ENCODE assay signal across 9 cellular contexts in genomic region chr14:26598672-26599131, GRCh38. TPM values are rescaled to one million over a fixed set of nuclear protein-coding genes. Genes with fewer than 3 reads are reported as not detected.
DNase-seq lines count a peak whose midpoint lies in the region; ATAC-seq and TF ChIP-seq lines count a peak whose summit lies in the region.
"Had no signal": no experiment of that assay in that cellular context is flagged by ENCODE, and none has a peak within 500 bp of the region (broad histone marks: within the 10 kb centered on the region; RNA-seq: fewer than 3 reads in every experiment).

No MANE protein-coding gene starts in this region.

- DNase-seq in activated B cell treated with CpG ODN at 0.5 μM for 24 hours (no peak), hippocampal formation (lab: John Stamatoyannopoulos, UW) (no peak), HT-29 (ENCODE audit: low spot score) (no peak), NCI-H2196 treated with DMSO at 0.1 percent for 48 hours (lab: John Stamatoyannopoulos, UW; ENCODE audit: unreplicated experiment) (no peak)

- CTCF ChIA-PET in activated B cell treated with CpG ODN at 0.5 μM for 24 hours (lab: Charles Lee): no interaction called here

- ATAC-seq in HG03378 (IDR thresholded peaks at IDR 0.05; ENCODE audit: unreplicated experiment): peak; percentile 14
- no peak for ATAC-seq in activated B cell treated with CpG ODN at 0.5 μM for 24 hours (ENCODE audit: low read depth)
- no peak for ATAC-seq in GM19397 (IDR thresholded peaks at IDR 0.05; ENCODE audit: unreplicated experiment)

- peak overlapping the region; percentile 82 for H3K4me3 ChIP-seq in iPS-11a (ENCODE audit: low read depth, low read length)
- H3K4me3 ChIP-seq in skin epidermis: peak overlapping the region; percentile 34 to 55 (median 44)

- no peak for TF ChIP-seq CTCF in activated B cell treated with CpG ODN at 0.5 μM for 24 hours (IDR thresholded peaks at IDR 0.05)

- intact Hi-C loops in activated B cell treated with CpG ODN at 0.5 μM for 24 hours (cut with micrococcal nuclease): no loop called here

- peaks cover 32% of the 10 kb centered on the region for H3K27me3 Mint-ChIP-seq in activated B cell treated with CpG ODN at 0.5 μM for 24 hours

- H3K36me3 Mint-ChIP-seq in activated B cell treated with CpG ODN at 0.5 μM for 24 hours (ENCODE audit: low read depth): no peaks in the 10 kb centered on the region

- H3K9me3 Mint-ChIP-seq in activated B cell treated with CpG ODN at 0.5 μM for 24 hours: no peaks in the 10 kb centered on the region

- POLR2A ChIA-PET in activated B cell treated with CpG ODN at 0.5 μM for 24 hours (lab: Charles Lee): no interaction called here

- H3K27ac ChIP-seq in skin epidermis: peak overlapping the region in 10 of 21 experiments; percentile 1 to 83 (median 72)

- H3K27ac Mint-ChIP-seq in activated B cell treated with CpG ODN at 0.5 μM for 24 hours: no peak overlapping the region

- peaks cover 12% of the 10 kb centered on the region for H3K4me1 Mint-ChIP-seq in activated B cell treated with CpG ODN at 0.5 μM for 24 hours

- H3K4me3 Mint-ChIP-seq in activated B cell treated with CpG ODN at 0.5 μM for 24 hours: peak overlapping the region; percentile 24

RNA-seq across cellular contexts. Expression of gene NOVA1, which starts 0.9 kb away (rescaled TPM):
- not detected in 2 replicates for total RNA-seq in activated B cell treated with CpG ODN at 0.5 μM for 24 hours
- 0.10 and 0.37 TPM in 2 replicates for total RNA-seq in HT-29 (2014; rRNA removed; shearing (Covaris generic))
- total RNA-seq: OCI-LY7 had no signal
